27 cellular contexts compared by ENCODE assay signal in the genomic region with DNA sequence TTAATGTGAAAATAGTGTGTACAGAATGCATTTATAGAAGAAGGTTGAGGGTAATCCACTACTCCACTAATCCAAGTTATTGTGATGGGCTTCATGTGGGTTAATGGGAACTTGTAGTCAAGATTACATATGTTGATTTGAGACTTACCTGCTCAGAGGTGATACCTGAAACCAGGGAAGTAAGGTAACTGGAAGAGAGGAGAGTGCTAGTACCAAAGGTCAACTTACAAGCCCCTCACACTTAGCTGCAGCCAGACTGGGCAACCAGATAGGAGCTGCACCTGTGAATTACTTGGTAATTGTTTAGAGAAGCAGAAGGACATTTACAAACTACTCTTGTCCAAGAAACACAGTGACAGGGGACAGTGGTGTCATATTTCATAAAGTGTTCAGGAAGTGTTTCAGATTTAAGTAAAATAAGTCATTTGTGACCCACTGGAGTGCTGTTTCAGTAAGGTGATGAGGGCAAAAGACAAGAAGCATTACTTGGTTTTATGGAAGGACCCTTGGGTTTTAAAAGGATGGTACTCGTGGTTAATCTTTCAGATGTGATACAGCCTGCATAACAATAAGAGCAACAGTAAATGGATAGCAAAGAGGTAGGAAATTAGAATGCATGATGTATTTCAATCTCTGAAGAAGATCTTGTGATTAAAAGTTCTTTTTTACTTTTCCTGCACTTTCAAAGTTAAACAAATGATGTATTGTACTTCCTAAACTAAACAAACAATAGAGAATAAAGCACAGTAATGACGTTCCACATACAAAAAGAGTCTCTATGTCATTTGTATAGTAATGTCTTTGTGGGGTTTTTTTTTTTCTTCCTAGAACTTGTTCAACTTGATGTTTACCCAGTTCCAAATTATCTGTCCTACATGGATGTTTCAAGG.
DNase-seq lines count a peak whose midpoint lies in the region; ATAC-seq and TF ChIP-seq lines count a peak whose summit lies in the region.
"Had no signal": no experiment of that assay in that cellular context is flagged by ENCODE, and none has a peak within 500 bp of the region (broad histone marks: within the 10 kb centered on the region; RNA-seq: fewer than 3 reads in every experiment).

No MANE protein-coding gene starts in this region.

- no TSS peak for BruUV-seq in mammary epithelial cell (replicated peaks; lab: Mats Ljungman, UMichigan)

- no peak overlapping the region for H2AFZ ChIP-seq in mammary epithelial cell (ENCODE audit: low read depth, low read length)

- DNase-seq in breast epithelium (ENCODE audit: low spot score in 2 of 2) (no peak), mammary epithelial cell (no peak), caudate nucleus (lab: John Stamatoyannopoulos, UW) (no peak), inferior parietal cortex (ENCODE audit: extremely low spot score) (peak; percentile 76), dedifferentiated amniotic fluid mesenchymal stem cell (ENCODE audit: extremely low spot score) (no peak), Right ventricle myocardium superior (no peak)
- no peak for DNase-seq in NK-92 treated with Interleukin-12 subunit alpha and Interleukin-12 subunit beta, amount 100 ng/mL, for 24 hours (lab: John Stamatoyannopoulos, UW)
- DNase-seq: activated naive CD4-positive, alpha-beta T cell; activated T-cell treated with anti-CD3 and anti-CD28 coated beads, Interleukin-2, amount 50 U/mL, for 4 hours; head of caudate nucleus; Kasumi-1; left cardiac atrium; naive thymus-derived CD4-positive, alpha-beta T cell; NCI-H187 treated with DMSO at 0.1 percent for 48 hours; NCI-H345; occipital lobe; SJCRH30; stimulated activated CD4-positive, alpha-beta T cell treated with anti-CD3 and anti-CD28 coated beads, Interleukin-2, amount 100 ng/mL, for 48 hours; T-helper 1 cell had no signal

- no peak overlapping the region for H3K9ac ChIP-seq in mammary epithelial cell (ENCODE audit: insufficient read depth, low read length)
- H3K9ac ChIP-seq: BLaER1 had no signal

- H3K27ac ChIP-seq in breast epithelium (peak overlapping the region; percentile 48 to 67), mammary epithelial cell (ENCODE audit: insufficient read depth, low read depth, low read length) (no peak overlapping the region), caudate nucleus (ENCODE audit: low read depth, low read length) (peak overlapping the region; percentile 95), temporal lobe (ENCODE audit: low read depth, low read length) (peak overlapping the region; percentile 97)
- H3K27ac ChIP-seq: BLaER1, coronary artery, HL-60, SJCRH30, thoracic aorta had no signal

- H4K20me1 ChIP-seq in mammary epithelial cell (ENCODE audit: insufficient read depth, low read length): no peaks in the 10 kb centered on the region
- H4K20me1 ChIP-seq: BLaER1 had no signal

- dilution Hi-C loops in mammary epithelial cell (cut with HindIII; ENCODE audit: low sequenced_read_pairs): no loop called here

- CTCF ChIA-PET in mammary epithelial cell (lab: Charles Lee; ENCODE audit: low non-redundant PET): no interaction called here

- no peaks in the 10 kb centered on the region for H3K36me3 ChIP-seq in breast epithelium
- H3K36me3 ChIP-seq in mammary epithelial cell (ENCODE audit: insufficient read depth, low read length): peaks cover 2% of the 10 kb centered on the region

- H3K4me2 ChIP-seq in mammary epithelial cell (ENCODE audit: insufficient read depth, low read depth, low read length): no peak overlapping the region
- H3K4me2 ChIP-seq: BLaER1, smooth muscle cell had no signal

- no peaks in the 10 kb centered on the region for H3K27me3 ChIP-seq in breast epithelium
- H3K27me3 ChIP-seq in mammary epithelial cell (ENCODE audit: insufficient read depth, low read length): no peaks in the 10 kb centered on the region
- H3K27me3 ChIP-seq: BLaER1, SJCRH30 had no signal

- H3K4me1 ChIP-seq in breast epithelium: no peaks in the 10 kb centered on the region
- no peaks in the 10 kb centered on the region for H3K4me1 ChIP-seq in mammary epithelial cell (ENCODE audit: insufficient read depth, low read length)
- H3K4me1 ChIP-seq: BLaER1, SJCRH30 had no signal

- H3K4me3 ChIP-seq in breast epithelium (no peak overlapping the region), mammary epithelial cell (replicated peaks in 1 of 3; ENCODE audit: insufficient read depth in 1 of 3, low read depth in 2 of 3, low read length in 3 of 3) (no peak overlapping the region)
- H3K4me3 ChIP-seq: BLaER1, coronary artery, SJCRH30, smooth muscle cell, thoracic aorta had no signal

- H3K9me3 ChIP-seq in breast epithelium: no peaks in the 10 kb centered on the region
- no peaks in the 10 kb centered on the region for H3K9me3 ChIP-seq in mammary epithelial cell (replicated peaks; ENCODE audit: insufficient read depth, low read length)
- H3K9me3 ChIP-seq: SJCRH30, thoracic aorta had no signal

- no peak for TF ChIP-seq POLR2A in breast epithelium (IDR thresholded peaks at IDR 0.05)

- in situ Hi-C loops in mammary epithelial cell (cut with MboI; ENCODE audit: low sequenced_read_pairs in 2 of 2): no loop called here

- intact Hi-C loops in breast epithelium (cut with DNase I; ENCODE audit: low total_unique reads): no loop called here
- intact Hi-C loops in mammary epithelial cell (cut with micrococcal nuclease): no loop called here
- intact Hi-C loops in Right ventricle myocardium superior (cut with DNase I): no loop called here

- TF ChIP-seq CTCF in breast epithelium (IDR thresholded peaks at IDR 0.05): no peak
- no peak for TF ChIP-seq CTCF in mammary epithelial cell (conservative IDR thresholded peaks at IDR 0.05 in 1 of 2, IDR thresholded peaks at IDR 0.05 in 1 of 2; ENCODE audit: extremely low read depth in 1 of 2, insufficient read depth in 1 of 2, low read depth in 1 of 2, low read length in 2 of 2)

- 34% methylated on average over 2 of the region's 2 CpGs for WGBS in mammary epithelial cell (ENCODE audit: low coverage, missing lambda C conversion rate)

- no peaks in the 10 kb centered on the region for H3K79me2 ChIP-seq in mammary epithelial cell (ENCODE audit: insufficient read depth, low read length)

- ATAC-seq in Right ventricle myocardium superior (ENCODE audit: poor library complexity): no peak
- ATAC-seq: activated T-cell treated with anti-CD3 and anti-CD28 coated beads, Interleukin-2, amount 50 U/mL, for 4 hours; HCT116; left cardiac atrium; naive thymus-derived CD4-positive, alpha-beta T cell; stimulated activated effector memory CD8-positive, alpha-beta T cell treated with anti-CD3 and anti-CD28 coated beads, Interleukin-12 subunit alpha, Interleukin-12 subunit beta, amount 100 ng/mL, for 72 hours had no signal
